ENCODE assay signal across 8 cellular contexts in the genomic region with DNA sequence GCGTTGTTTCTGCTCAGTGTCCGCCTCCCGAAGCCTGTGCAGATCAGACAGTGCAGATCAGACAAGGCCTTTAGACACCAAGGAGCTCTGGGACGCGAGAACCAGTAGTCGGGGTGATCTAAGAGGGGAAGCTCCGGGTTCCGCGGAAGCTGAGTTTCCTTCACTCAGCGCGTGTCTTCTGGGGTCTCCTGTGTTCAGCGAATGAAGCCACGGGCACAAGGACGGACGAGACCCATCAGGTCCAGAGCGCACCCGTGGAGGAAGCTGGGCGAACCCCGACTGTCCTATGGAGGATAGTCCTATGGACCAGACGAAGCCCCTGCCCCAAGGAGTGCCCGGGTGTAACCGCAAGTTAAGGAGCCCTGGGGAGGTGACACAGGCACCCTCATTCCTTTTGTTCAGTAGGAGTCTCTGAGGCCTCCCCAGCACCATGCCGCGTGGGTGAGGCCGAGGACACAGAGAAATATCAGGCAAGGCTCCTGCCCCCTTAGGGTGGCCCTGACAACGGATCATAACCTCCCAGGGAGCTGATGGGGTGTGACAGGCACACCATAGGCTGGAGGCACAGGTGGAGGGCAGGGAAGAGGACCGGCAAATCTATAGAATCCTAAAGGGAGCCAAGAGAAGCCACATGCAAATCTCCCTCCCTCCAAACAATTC. TPM values are rescaled to one million over a fixed set of nuclear protein-coding genes. Genes with fewer than 3 reads are reported as not detected.
DNase-seq lines count a peak whose midpoint lies in the region; ATAC-seq and TF ChIP-seq lines count a peak whose summit lies in the region.

No MANE protein-coding gene starts in this region.

- no peaks in the 10 kb centered on the region for H3K27me3 ChIP-seq in MG63
- no peaks in the 10 kb centered on the region for H3K27me3 ChIP-seq in WERI-Rb-1 (ENCODE audit: insufficient read depth, low read depth, severe bottlenecking)
- no peaks in the 10 kb centered on the region for H3K27me3 ChIP-seq in esophagus muscularis mucosa
- H3K27me3 ChIP-seq in neuronal stem cell (ENCODE audit: control insufficient read depth in 3 of 3, insufficient read depth in 3 of 3, low read depth in 1 of 3, low read length in 3 of 3) = peaks cover 0 to 3% (median 0%) of the 10 kb centered on the region in 3 experiments

- H3K79me1 ChIP-seq in neuronal stem cell (ENCODE audit: low read depth, low read length) = peaks cover 22% of the 10 kb centered on the region

- H3K9me3 Mint-ChIP-seq in activated CD4-positive, alpha-beta T cell treated with anti-CD3 and anti-CD28 coated beads for 36 hours (ENCODE audit: low read depth) = no peaks in the 10 kb centered on the region

- H3K27me3 Mint-ChIP-seq in activated CD4-positive, alpha-beta T cell treated with anti-CD3 and anti-CD28 coated beads for 36 hours = no peaks in the 10 kb centered on the region

- H3K18ac ChIP-seq in neuronal stem cell (ENCODE audit: low read length) = peak overlapping the region; percentile 77

- TF ChIP-seq CTCF in WERI-Rb-1 (IDR thresholded peaks at IDR 0.05; ENCODE audit: low read depth, low read length) (no peak), esophagus muscularis mucosa (IDR thresholded peaks at IDR 0.05) (no peak)

- no peak overlapping the region for H3K14ac ChIP-seq in neuronal stem cell (ENCODE audit: low read length)

- peak overlapping the region; percentile 1 for H2BK15ac ChIP-seq in neuronal stem cell (ENCODE audit: low read length)

- H3K4me3 Mint-ChIP-seq in activated CD4-positive, alpha-beta T cell treated with anti-CD3 and anti-CD28 coated beads for 36 hours = peak overlapping the region; percentile 89

- peak overlapping the region; percentile 95 for H3K9ac ChIP-seq in neuronal stem cell (ENCODE audit: low read depth, low read length, poor library complexity)

- H3K36me3 Mint-ChIP-seq in activated CD4-positive, alpha-beta T cell treated with anti-CD3 and anti-CD28 coated beads for 36 hours (ENCODE audit: low read depth) = peaks cover 52% of the 10 kb centered on the region

- H3K9me3 ChIP-seq in MG63 (no peaks in the 10 kb centered on the region), WERI-Rb-1 (ENCODE audit: severe bottlenecking) (no peaks in the 10 kb centered on the region), esophagus muscularis mucosa (no peaks in the 10 kb centered on the region), neuronal stem cell (replicated peaks in 1 of 2; ENCODE audit: control insufficient read depth in 2 of 2, insufficient read depth in 1 of 2, low read depth in 1 of 2, low read length in 2 of 2) (peaks cover 2% of the 10 kb centered on the region in 2 donors)

- POLR2A ChIA-PET in activated CD4-positive, alpha-beta T cell treated with anti-CD3 and anti-CD28 coated beads for 36 hours (lab: Charles Lee) = interaction anchor here (0.9 to 3.1 kb wide), 6 partner anchors 23 to 270 kb away, joined by 3 to 19 read pairs (median 4); a partner anchor contains a TSS

- H4K91ac ChIP-seq in neuronal stem cell (ENCODE audit: low read depth, low read length, poor library complexity) = no peak overlapping the region

- H2AFZ ChIP-seq in neuronal stem cell (ENCODE audit: low read length) = peak overlapping the region; percentile 92

- no peak overlapping the region for H2BK12ac ChIP-seq in neuronal stem cell (ENCODE audit: low read length)

- H3K4me2 ChIP-seq in neuronal stem cell (ENCODE audit: insufficient read depth, low read length, poor library complexity, severe bottlenecking) = peak overlapping the region; percentile 94

- no peak overlapping the region for H4K8ac ChIP-seq in neuronal stem cell (ENCODE audit: low read depth, low read length)

- peak overlapping the region; percentile 86 for H2AK5ac ChIP-seq in neuronal stem cell (ENCODE audit: low read depth, low read length)

- no peak for TF ChIP-seq POLR2A in esophagus muscularis mucosa (IDR thresholded peaks at IDR 0.05; ENCODE audit: low read depth)

- peak overlapping the region; percentile 98 for H3K27ac Mint-ChIP-seq in activated CD4-positive, alpha-beta T cell treated with anti-CD3 and anti-CD28 coated beads for 36 hours

- peak overlapping the region; percentile 72 for H3K4ac ChIP-seq in neuronal stem cell (ENCODE audit: low read length)

- peak; percentile 61 for DNase-seq in activated CD4-positive, alpha-beta T cell treated with anti-CD3 and anti-CD28 coated beads for 36 hours
- no peak for DNase-seq in activated CD4-positive, alpha-beta T cell treated with anti-CD3 and anti-CD28 coated beads, Interleukin-2, amount 50 U/mL, for 1 hour
- DNase-seq in MG63 = no peak
- no peak for DNase-seq in WERI-Rb-1
- no peak for DNase-seq in esophagus muscularis mucosa (ENCODE audit: extremely low spot score)
- DNase-seq in neuronal stem cell (ENCODE audit: low spot score) = no peak
- DNase-seq in superior temporal gyrus (ENCODE audit: extremely low spot score) = no peak

- CTCF ChIA-PET in activated CD4-positive, alpha-beta T cell treated with anti-CD3 and anti-CD28 coated beads for 36 hours (lab: Charles Lee) = interaction anchor here (0.6 to 1.7 kb wide), 8 partner anchors 13 to 270 kb away, joined by 3 to 10 read pairs (median 4); a partner anchor contains a TSS

- H3K4me1 Mint-ChIP-seq in activated CD4-positive, alpha-beta T cell treated with anti-CD3 and anti-CD28 coated beads for 36 hours = peaks cover 46% of the 10 kb centered on the region

- H3K4me1 ChIP-seq in esophagus muscularis mucosa (peaks cover 47 to 57% (median 53%) of the 10 kb centered on the region in 4 donors), neuronal stem cell (ENCODE audit: control insufficient read depth in 2 of 2, insufficient read depth in 1 of 2, low read depth in 1 of 2, low read length in 2 of 2) (peaks cover 33% of the 10 kb centered on the region in 2 donors)

- H3K4me3 ChIP-seq in MG63 = peak overlapping the region; percentile 94
- H3K4me3 ChIP-seq in WERI-Rb-1 (ENCODE audit: low read depth, low read length) = peak overlapping the region; percentile 85
- H3K4me3 ChIP-seq in esophagus muscularis mucosa = peak overlapping the region; percentile 71 to 87 (median 77)
- H3K4me3 ChIP-seq in neuronal stem cell (ENCODE audit: low read length in 2 of 2) = peak overlapping the region; percentile 82 to 89

- peak; percentile 4 for ATAC-seq in activated CD4-positive, alpha-beta T cell treated with anti-CD3 and anti-CD28 coated beads for 36 hours
- ATAC-seq in HG02610 (IDR thresholded peaks at IDR 0.05; ENCODE audit: unreplicated experiment) = no peak

- H3K27ac ChIP-seq in WERI-Rb-1 (peak overlapping the region; percentile 79), esophagus muscularis mucosa (replicated peaks in 1 of 4) (peak overlapping the region; percentile 88 to 94 (median 90)), neuronal stem cell (replicated peaks; ENCODE audit: low read length) (peak overlapping the region; percentile 30)

- intact Hi-C loops in activated CD4-positive, alpha-beta T cell treated with anti-CD3 and anti-CD28 coated beads for 36 hours (cut with DNase I, micrococcal nuclease) = loop anchor here (1.0 to 10.0 kb wide), 19 partner anchors 24 to 1194 kb away; a partner anchor contains a TSS
- intact Hi-C loops in esophagus muscularis mucosa (cut with DNase I) = loop anchor here (5.0 kb wide), 2 partner anchors 42 to 82 kb away; no protein-coding TSS in a partner anchor

- TF ChIP-seq EP300 in esophagus muscularis mucosa (IDR thresholded peaks at IDR 0.05) = no peak

- WGBS in esophagus muscularis mucosa = 63% methylated on average over 5 of the region's 27 CpGs
- WGBS in neuronal stem cell (ENCODE audit: extremely low coverage in 2 of 2, insufficient read length in 2 of 2, insufficient replicate concordance in 1 of 2), 2 donors = no CpG with 5 or more reads among the region's 27 CpGs

- no peak overlapping the region for H2BK120ac ChIP-seq in neuronal stem cell (ENCODE audit: low read depth, low read length)

- H2BK5ac ChIP-seq in neuronal stem cell (ENCODE audit: low read length) = no peak overlapping the region

- H3K36me3 ChIP-seq in MG63 = peaks cover 39% of the 10 kb centered on the region
- H3K36me3 ChIP-seq in WERI-Rb-1 = peaks cover 36% of the 10 kb centered on the region
- peaks cover 8 to 33% (median 30%) of the 10 kb centered on the region in 4 donors for H3K36me3 ChIP-seq in esophagus muscularis mucosa
- peaks cover 29 to 33% of the 10 kb centered on the region in 2 donors for H3K36me3 ChIP-seq in neuronal stem cell (replicated peaks in 1 of 2; ENCODE audit: control insufficient read depth in 2 of 2, insufficient read depth in 2 of 2, low read length in 2 of 2)

- peak overlapping the region; percentile 75 for H3K23ac ChIP-seq in neuronal stem cell (ENCODE audit: low read depth, low read length, poor library complexity)

RNA-seq across cellular contexts. Expression of a gene that starts 0.6 kb away (rescaled TPM):
- 1 to 10 TPM; 5.9 to 6.3 TPM for total RNA-seq in activated CD4-positive, alpha-beta T cell treated with anti-CD3 and anti-CD28 coated beads for 36 hours
- total RNA-seq in MG63 (2014; rRNA removed; shearing (Covaris generic); ENCODE audit: low replicate concordance) = 3.5 TPM in 1 of 2 replicates, not detected in the other
- 1 to 10 TPM in 2 of 4 donors, under 1 TPM in 2; 0.83 to 7.5 (median 1.00) TPM for total RNA-seq in esophagus muscularis mucosa
- 0.14 TPM for polyA plus RNA-seq in neuronal stem cell (2013, experiment 1 of 2)
- 0.14 TPM for polyA plus RNA-seq in neuronal stem cell (2013, experiment 2 of 2)

RNA-seq across cellular contexts. Expression of a gene that starts 1.0 kb away (rescaled TPM):
- 1,000 to 10,000 TPM; 2,751 to 4,078 TPM for total RNA-seq in activated CD4-positive, alpha-beta T cell treated with anti-CD3 and anti-CD28 coated beads for 36 hours
- total RNA-seq in MG63 (2014; rRNA removed; shearing (Covaris generic); ENCODE audit: low replicate concordance) = 127 and 409 TPM in 2 replicates
- total RNA-seq in esophagus muscularis mucosa = 100 to 1,000 TPM; 263 to 419 (median 369) TPM
- polyA plus RNA-seq in neuronal stem cell (2013, experiment 1 of 2) = 2,729 TPM
- 2,534 TPM for polyA plus RNA-seq in neuronal stem cell (2013, experiment 2 of 2)

RNA-seq across cellular contexts. Expression of a gene that starts 8.1 kb away (rescaled TPM):
- not detected for total RNA-seq in activated CD4-positive, alpha-beta T cell treated with anti-CD3 and anti-CD28 coated beads for 36 hours
- not detected in 2 replicates for total RNA-seq in MG63 (2014; rRNA removed; shearing (Covaris generic); ENCODE audit: low replicate concordance)
- total RNA-seq in esophagus muscularis mucosa = not detected
- polyA plus RNA-seq in neuronal stem cell (2013, experiment 1 of 2) = 0.85 TPM
- polyA plus RNA-seq in neuronal stem cell (2013, experiment 2 of 2) = 0.46 TPM

RNA-seq across cellular contexts. Expression of a gene that starts 14.4 kb away (rescaled TPM):
- total RNA-seq in activated CD4-positive, alpha-beta T cell treated with anti-CD3 and anti-CD28 coated beads for 36 hours = under 1 TPM; 0.09 to 0.18 TPM
- total RNA-seq in MG63 (2014; rRNA removed; shearing (Covaris generic); ENCODE audit: low replicate concordance) = 0.95 TPM in 1 of 2 replicates, not detected in the other
- total RNA-seq in esophagus muscularis mucosa = under 1 TPM in 2 of 4 donors, not detected in 2; 0.33 to 0.34 TPM
- polyA plus RNA-seq in neuronal stem cell (2013, experiment 1 of 2) = 1.1 TPM
- 1.1 TPM for polyA plus RNA-seq in neuronal stem cell (2013, experiment 2 of 2)

RNA-seq across cellular contexts. Expression of a gene that starts 21.6 kb away (rescaled TPM):
- not detected for total RNA-seq in activated CD4-positive, alpha-beta T cell treated with anti-CD3 and anti-CD28 coated beads for 36 hours
- total RNA-seq in MG63 (2014; rRNA removed; shearing (Covaris generic); ENCODE audit: low replicate concordance) = not detected in 2 replicates
- total RNA-seq in esophagus muscularis mucosa = not detected
- polyA plus RNA-seq in neuronal stem cell (2013, experiment 1 of 2) = 0.08 TPM
- 0.08 TPM for polyA plus RNA-seq in neuronal stem cell (2013, experiment 2 of 2)

Comparison
In these comparisons a context has a peak if more than half of its experiments do, and no peak if none do; other contexts are left out.
1. H3K27ac ChIP-seq: peak in every context shown above with its lines; median percentile 90 in esophagus muscularis mucosa; 79 in WERI-Rb-1; 30 in neuronal stem cell.